ENCODE assay signal across 12 cellular contexts in genomic region chr4:102627831-102628523, GRCh38.
DNase-seq lines count a peak whose midpoint lies in the region; ATAC-seq, FAIRE-seq and TF ChIP-seq lines count a peak whose summit lies in the region.
"Had no signal": no experiment of that assay in that cellular context is flagged by ENCODE, and none has a peak within 500 bp of the region (broad histone marks: within the 10 kb centered on the region; RNA-seq: fewer than 3 reads in every experiment).

No MANE protein-coding gene starts in this region.

- peaks cover 0 to 7% of the 10 kb centered on the region in 2 donors for H3K36me3 Mint-ChIP-seq in activated naive CD4-positive, alpha-beta T cell treated with anti-CD3 and anti-CD28 coated beads, Interleukin-2, amount 50 U/mL, for 72 hours
- H3K36me3 Mint-ChIP-seq in stimulated activated naive CD8-positive, alpha-beta T cell treated with anti-CD3 and anti-CD28 coated beads, Interleukin-15, Interleukin-2, amounts not matched to agents 100 ng/mL and 50 ng/mL, for 24 hours (ENCODE audit: low read depth): peaks cover 8% of the 10 kb centered on the region

- H3K27me3 Mint-ChIP-seq in stimulated activated naive CD8-positive, alpha-beta T cell treated with anti-CD3 and anti-CD28 coated beads, Interleukin-15, Interleukin-2, amounts not matched to agents 100 ng/mL and 50 ng/mL, for 24 hours: no peaks in the 10 kb centered on the region

- H3K36me3 ChIP-seq in MG63 (no peaks in the 10 kb centered on the region), bronchial epithelial cell (ENCODE audit: control insufficient read depth, insufficient read depth, low read length) (no peaks in the 10 kb centered on the region)

- peak; percentile 23 for FAIRE-seq in bronchial epithelial cell (lab: Jason Lieb, UNC)

- H3K4me1 Mint-ChIP-seq in stimulated activated naive CD8-positive, alpha-beta T cell treated with anti-CD3 and anti-CD28 coated beads, Interleukin-15, Interleukin-2, amounts not matched to agents 100 ng/mL and 50 ng/mL, for 24 hours (ENCODE audit: low read depth): peaks cover 72% of the 10 kb centered on the region

- peak overlapping the region; percentile 6 for H3K4me3 Mint-ChIP-seq in stimulated activated naive CD8-positive, alpha-beta T cell treated with anti-CD3 and anti-CD28 coated beads, Interleukin-15, Interleukin-2, amounts not matched to agents 100 ng/mL and 50 ng/mL, for 24 hours
- H3K4me3 Mint-ChIP-seq: CD4-positive, CD25-positive, alpha-beta regulatory T cell had no signal

- no peak for TF ChIP-seq CTCF in bronchial epithelial cell (IDR thresholded peaks at IDR 0.05; ENCODE audit: insufficient read depth, low read length, severe bottlenecking)

- DNase-seq in activated naive CD4-positive, alpha-beta T cell treated with anti-CD3 and anti-CD28 coated beads, Interleukin-2, amount 50 U/mL, for 72 hours (ENCODE audit: low spot score in 2 of 2): no peak
- no peak for DNase-seq in activated naive CD4-positive, alpha-beta T cell treated with anti-CD3 and anti-CD28 coated beads, Interleukin-2, amount 50 U/mL, for 16 hours
- DNase-seq in MG63 (peak; percentile 50), bronchial epithelial cell (ENCODE audit: low read depth) (peak; percentile 98), NCI-H1105 treated with DMSO at 0.1 percent for 48 hours (lab: John Stamatoyannopoulos, UW) (no peak)
- DNase-seq: CD4-positive, CD25-positive, alpha-beta regulatory T cell; central memory CD4-positive, alpha-beta T cell; upper lobe of left lung had no signal

- peak overlapping the region; percentile 64 to 70 for H3K27ac Mint-ChIP-seq in activated naive CD4-positive, alpha-beta T cell treated with anti-CD3 and anti-CD28 coated beads, Interleukin-2, amount 50 U/mL, for 72 hours
- peak overlapping the region; percentile 87 for H3K27ac Mint-ChIP-seq in stimulated activated naive CD8-positive, alpha-beta T cell treated with anti-CD3 and anti-CD28 coated beads, Interleukin-15, Interleukin-2, amounts not matched to agents 100 ng/mL and 50 ng/mL, for 24 hours

- no peak overlapping the region for H3K4me3 ChIP-seq in MG63
- no peak overlapping the region for H3K4me3 ChIP-seq in bronchial epithelial cell (ENCODE audit: low read depth, low read length)
- H3K4me3 ChIP-seq: SK-N-MC, upper lobe of left lung had no signal

- H3K9me3 Mint-ChIP-seq in activated naive CD4-positive, alpha-beta T cell treated with anti-CD3 and anti-CD28 coated beads, Interleukin-2, amount 50 U/mL, for 72 hours: no peaks in the 10 kb centered on the region
- no peaks in the 10 kb centered on the region for H3K9me3 Mint-ChIP-seq in stimulated activated naive CD8-positive, alpha-beta T cell treated with anti-CD3 and anti-CD28 coated beads, Interleukin-15, Interleukin-2, amounts not matched to agents 100 ng/mL and 50 ng/mL, for 24 hours
- H3K9me3 Mint-ChIP-seq: CD4-positive, CD25-positive, alpha-beta regulatory T cell had no signal

- peak; percentile 90 for ATAC-seq in activated naive CD4-positive, alpha-beta T cell treated with anti-CD3 and anti-CD28 coated beads, Interleukin-2, amount 50 U/mL, for 72 hours
- ATAC-seq in HG02884 (IDR thresholded peaks at IDR 0.05; ENCODE audit: unreplicated experiment) (no peak), GM18907 (IDR thresholded peaks at IDR 0.05; ENCODE audit: unreplicated experiment) (no peak)

- H3K9me3 ChIP-seq in MG63: no peaks in the 10 kb centered on the region
- H3K9me3 ChIP-seq: upper lobe of left lung had no signal

- no peaks in the 10 kb centered on the region for H3K27me3 ChIP-seq in MG63
- no peaks in the 10 kb centered on the region for H3K27me3 ChIP-seq in bronchial epithelial cell (ENCODE audit: control insufficient read depth, insufficient read depth, low read length)
- H3K27me3 ChIP-seq: upper lobe of left lung had no signal

Comparison
In these comparisons a context has a peak if more than half of its experiments do, and no peak if none do; other contexts are left out.
1. ATAC-seq: peak in activated naive CD4-positive, alpha-beta T cell treated with anti-CD3 and anti-CD28 coated beads, Interleukin-2, amount 50 U/mL, for 72 hours (2 of 2); none in HG02884 (single experiment) and GM18907 (single experiment).
2. DNase-seq: peak in MG63 (single experiment) and bronchial epithelial cell (single experiment); none in activated naive CD4-positive, alpha-beta T cell treated with anti-CD3 and anti-CD28 coated beads, Interleukin-2, amount 50 U/mL, for 72 hours (0 of 2), activated naive CD4-positive, alpha-beta T cell treated with anti-CD3 and anti-CD28 coated beads, Interleukin-2, amount 50 U/mL, for 16 hours (single experiment) and NCI-H1105 treated with DMSO at 0.1 percent for 48 hours (single experiment).